ENCODE assay signal across 17 cellular contexts in genomic region chr16:87350681-87351319, GRCh38. TPM values are rescaled to one million over a fixed set of nuclear protein-coding genes. Genes with fewer than 3 reads are reported as not detected.
DNase-seq lines count a peak whose midpoint lies in the region; ATAC-seq and TF ChIP-seq lines count a peak whose summit lies in the region.
"Had no signal": no experiment of that assay in that cellular context is flagged by ENCODE, and none has a peak within 500 bp of the region (broad histone marks: within the 10 kb centered on the region; RNA-seq: fewer than 3 reads in every experiment).

No MANE protein-coding gene starts in this region.

- H3K4me1 Mint-ChIP-seq in WTC11: peaks cover 2% of the 10 kb centered on the region

- TF ChIP-seq POLR2A in gastroesophageal sphincter (IDR thresholded peaks at IDR 0.05): no peak
- no peak for TF ChIP-seq POLR2A in uterus (IDR thresholded peaks at IDR 0.05)

- H3K27ac Mint-ChIP-seq in WTC11: peak overlapping the region; percentile 53; the same call in 1 of the 2 replicates
- H3K27ac Mint-ChIP-seq: dendritic cell treated with granulocyte-macrophage colony-stimulating factor and Interleukin-4, amounts not matched to agents 40 ng/mL and 50 ng/mL, for 4 days; T-helper 17 cell had no signal

- ATAC-seq in WTC11 (no peak), gastroesophageal sphincter (peak; percentile 30), HG03439 (IDR thresholded peaks at IDR 0.05; ENCODE audit: unreplicated experiment) (no peak)
- ATAC-seq: T-helper 17 cell had no signal

- TF ChIP-seq CTCF in WTC11 (IDR thresholded peaks at IDR 0.05): no peak
- TF ChIP-seq CTCF in gastroesophageal sphincter (IDR thresholded peaks at IDR 0.05): no peak
- no peak for TF ChIP-seq CTCF in uterus (IDR thresholded peaks at IDR 0.05)

- peaks cover 0 to 13% (median under 1%) of the 10 kb centered on the region in 3 donors for H3K4me1 ChIP-seq in gastroesophageal sphincter
- peaks cover 0 to 2% of the 10 kb centered on the region in 2 donors for H3K4me1 ChIP-seq in uterus

- DNase-seq in EH (ENCODE audit: low read depth): peak; percentile 82
- DNase-seq in WTC11 (ENCODE audit: low spot score): no peak
- DNase-seq in retina: peak; percentile 60
- no peak for DNase-seq in SKM-1 (lab: John Stamatoyannopoulos, UW; ENCODE audit: unreplicated experiment)
- no peak for DNase-seq in stimulated activated CD4-positive, alpha-beta T cell treated with anti-CD3 and anti-CD28 coated beads, Interleukin-12 subunit alpha, Interleukin-12 subunit beta, amount 100 ng/mL, for 4 hours
- DNase-seq in uterus: no peak
- DNase-seq: activated CD4-positive, alpha-beta T cell treated with anti-CD3 and anti-CD28 coated beads, Interleukin-2, amount 50 U/mL, for 48 hours; activated effector memory CD4-positive, alpha-beta T cell treated with anti-CD3 and anti-CD28 coated beads, Interleukin-2, amount 50 U/mL, for 16 hours; CD4-positive, CD25-positive, alpha-beta regulatory T cell; left colon; PC-9; stimulated activated CD4-positive, alpha-beta T cell treated with anti-CD3 and anti-CD28 coated beads, Interleukin-1b, Interleukin-23, amount 100 ng/mL, for 48 hours; T-helper 17 cell had no signal

- TF ChIP-seq EP300 in gastroesophageal sphincter (IDR thresholded peaks at IDR 0.05): no peak

- intact Hi-C loops in uterus (cut with DNase I; ENCODE audit: low total_unique reads): no loop called here

- H3K27me3 Mint-ChIP-seq in WTC11 (ENCODE audit: low read depth): no peaks in the 10 kb centered on the region
- H3K27me3 Mint-ChIP-seq: CD4-positive, CD25-positive, alpha-beta regulatory T cell; T-helper 17 cell had no signal

- no peaks in the 10 kb centered on the region; the same call in none of the 2 replicates for H3K36me3 Mint-ChIP-seq in WTC11

- POLR2A ChIA-PET in WTC11 (lab: Charles Lee): no interaction called here

- H3K36me3 ChIP-seq in gastroesophageal sphincter (peaks cover 0 to 62% of the 10 kb centered on the region in 2 donors), uterus (no peaks in the 10 kb centered on the region)
- H3K36me3 ChIP-seq: neutrophil had no signal

- H3K27me3 ChIP-seq in gastroesophageal sphincter (no peaks in the 10 kb centered on the region), uterus (no peaks in the 10 kb centered on the region)
- H3K27me3 ChIP-seq: neutrophil had no signal

- H3K4me3 ChIP-seq in gastroesophageal sphincter (no peak overlapping the region), uterus (no peak overlapping the region)
- H3K4me3 ChIP-seq: PC-9 had no signal

- WGBS in gastroesophageal sphincter (ENCODE audit: low coverage in 1 of 2), 2 donors: 62 to 72% methylated on average over 11 to 15 of the region's 23 CpGs

- H3K4me3 Mint-ChIP-seq in WTC11: no peak overlapping the region
- H3K4me3 Mint-ChIP-seq: CD4-positive, CD25-positive, alpha-beta regulatory T cell; dendritic cell treated with granulocyte-macrophage colony-stimulating factor and Interleukin-4, amounts not matched to agents 40 ng/mL and 50 ng/mL, for 4 days; T-helper 17 cell had no signal

- H3K9me3 ChIP-seq in gastroesophageal sphincter (no peaks in the 10 kb centered on the region), uterus (no peaks in the 10 kb centered on the region)
- H3K9me3 ChIP-seq: neutrophil had no signal

- no peak overlapping the region for H3K27ac ChIP-seq in gastroesophageal sphincter
- H3K27ac ChIP-seq in uterus: peak overlapping the region in 1 of 2 donors; percentile 2
- H3K27ac ChIP-seq: neutrophil, PC-9 had no signal

- CTCF ChIA-PET in WTC11 (lab: Charles Lee): no interaction called here

- no peaks in the 10 kb centered on the region for H3K9me3 Mint-ChIP-seq in WTC11
- H3K9me3 Mint-ChIP-seq: CD4-positive, CD25-positive, alpha-beta regulatory T cell; dendritic cell treated with granulocyte-macrophage colony-stimulating factor and Interleukin-4, amounts not matched to agents 40 ng/mL and 50 ng/mL, for 4 days had no signal

TF ChIP-seq in WTC11, 78 proteins besides CTCF, POLR2A, EP300 and RAD21:
- TF ChIP-seq ZNF138 (CRISPR knock-in tag; conservative IDR thresholded peaks at IDR 0.05) (no peak), FOXP1 (CRISPR knock-in tag; IDR thresholded peaks at IDR 0.05; ENCODE audit: borderline replicate concordance) (no peak), E2F4 (CRISPR knock-in tag; IDR thresholded peaks at IDR 0.05; ENCODE audit: borderline replicate concordance, low read depth) (no peak), KAT7 (CRISPR knock-in tag; IDR thresholded peaks at IDR 0.05; ENCODE audit: borderline replicate concordance) (no peak), ZNF219 (CRISPR knock-in tag; IDR thresholded peaks at IDR 0.05; ENCODE audit: borderline replicate concordance) (no peak), RELA (CRISPR knock-in tag; IDR thresholded peaks at IDR 0.05; ENCODE audit: borderline replicate concordance) (no peak), SMAD3 (CRISPR knock-in tag; IDR thresholded peaks at IDR 0.05; ENCODE audit: borderline replicate concordance) (no peak), RORB (CRISPR knock-in tag; IDR thresholded peaks at IDR 0.05) (no peak), PRRX2 (CRISPR knock-in tag; IDR thresholded peaks at IDR 0.05) (no peak)
- TF ChIP-seq, protein P1, sequence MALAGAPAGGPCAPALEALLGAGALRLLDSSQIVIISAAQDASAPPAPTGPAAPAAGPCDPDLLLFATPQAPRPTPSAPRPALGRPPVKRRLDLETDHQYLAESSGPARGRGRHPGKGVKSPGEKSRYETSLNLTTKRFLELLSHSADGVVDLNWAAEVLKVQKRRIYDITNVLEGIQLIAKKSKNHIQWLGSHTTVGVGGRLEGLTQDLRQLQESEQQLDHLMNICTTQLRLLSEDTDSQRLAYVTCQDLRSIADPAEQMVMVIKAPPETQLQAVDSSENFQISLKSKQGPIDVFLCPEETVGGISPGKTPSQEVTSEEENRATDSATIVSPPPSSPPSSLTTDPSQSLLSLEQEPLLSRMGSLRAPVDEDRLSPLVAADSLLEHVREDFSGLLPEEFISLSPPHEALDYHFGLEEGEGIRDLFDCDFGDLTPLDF (CRISPR knock-in tag; IDR thresholded peaks at IDR 0.05): no peak

RNA-seq across cellular contexts. Expression of gene FBXO31, which starts 32.8 kb away (rescaled TPM):
- total RNA-seq in WTC11 (2021): 20.8 to 24.2 TPM (median 22.6 TPM) in 3 replicates
- 100 to 1,000 TPM in 1 of 4 donors, 10 to 100 TPM in 3; 69.2 to 141 (median 85.1) TPM for total RNA-seq in gastroesophageal sphincter
- 100 to 1,000 TPM in 1 of 4 donors, 10 to 100 TPM in 3; 35.2 to 309 (median 74.8) TPM for total RNA-seq in uterus

RNA-seq across cellular contexts. Expression of gene C16orf95, which starts 33.6 kb away (rescaled TPM):
- total RNA-seq in WTC11 (2021): 5.7 to 7.5 TPM (median 7.1 TPM) in 3 replicates
- 1 to 10 TPM in 3 of 4 donors, under 1 TPM in 1; 0.67 to 4.2 (median 2.2) TPM for total RNA-seq in gastroesophageal sphincter
- total RNA-seq in uterus: 1 to 10 TPM in 2 of 4 donors, not detected in 2; 3.2 to 4.2 TPM

RNA-seq across cellular contexts. Expression of gene MAP1LC3B, which starts 41.3 kb away (rescaled TPM):
- 40.1 to 46.9 TPM (median 43.2 TPM) in 3 replicates for total RNA-seq in WTC11 (2021)
- 10 to 100 TPM; 53.9 to 64.8 (median 57.9) TPM for total RNA-seq in gastroesophageal sphincter
- total RNA-seq in uterus: 10 to 100 TPM; 26.3 to 79.7 (median 58.0) TPM

Comparison
In these comparisons a context has a peak if more than half of its experiments do, and no peak if none do; other contexts are left out.
1. DNase-seq: peak in EH (single experiment) and retina (single experiment); none in WTC11 (single experiment), SKM-1 (single experiment), stimulated activated CD4-positive, alpha-beta T cell treated with anti-CD3 and anti-CD28 coated beads, Interleukin-12 subunit alpha, Interleukin-12 subunit beta, amount 100 ng/mL, for 4 hours (single experiment) and uterus (0 of 2).